In the genomic region with DNA sequence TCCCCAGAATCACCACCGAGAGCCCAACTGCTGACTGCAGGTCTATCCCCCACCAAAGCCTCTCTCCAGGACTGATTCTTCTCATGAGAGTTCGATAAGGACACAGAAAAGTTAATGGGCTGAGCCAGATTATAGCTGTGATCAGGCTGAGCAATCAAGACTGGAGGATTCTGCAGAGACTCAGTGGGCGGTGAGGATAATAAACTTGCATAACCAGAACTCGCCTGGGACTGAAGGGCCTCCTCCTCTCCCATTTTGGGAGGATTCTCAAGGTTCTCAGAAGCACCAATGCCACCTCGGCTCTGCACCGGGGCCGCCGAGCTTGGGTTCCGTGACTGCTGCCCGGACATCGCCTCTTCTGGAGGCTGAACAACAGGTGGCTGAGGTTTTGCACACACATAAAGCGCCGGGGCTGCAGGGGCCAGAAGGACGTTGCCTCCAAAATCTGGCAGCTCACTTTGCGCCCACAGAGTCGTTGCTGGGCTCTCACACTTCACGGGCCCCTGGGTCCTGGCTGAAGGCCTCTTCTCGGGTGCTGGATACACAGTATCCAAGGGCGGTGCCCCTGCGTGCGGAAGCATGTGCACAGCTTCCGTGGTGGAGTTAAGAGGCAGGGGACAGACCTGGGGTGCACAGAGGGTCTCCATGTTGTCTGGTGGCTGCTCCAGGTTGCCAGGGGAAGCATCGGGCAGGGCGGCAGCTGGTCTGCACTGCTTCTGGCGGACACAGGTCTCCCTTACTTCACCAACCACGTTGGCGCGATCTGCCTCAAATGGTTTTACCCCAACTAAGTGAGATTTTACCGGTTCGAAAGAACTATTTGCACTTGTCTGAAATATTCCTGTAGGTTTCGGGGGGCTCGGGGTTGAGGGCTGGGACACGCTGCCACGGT, we compare ENCODE assay signal across 15 cellular contexts. TPM values are rescaled to one million over a fixed set of nuclear protein-coding genes. Genes with fewer than 3 reads are reported as not detected.
DNase-seq lines count a peak whose midpoint lies in the region; ATAC-seq and TF ChIP-seq lines count a peak whose summit lies in the region.
"Had no signal": no experiment of that assay in that cellular context is flagged by ENCODE, and none has a peak within 500 bp of the region (broad histone marks: within the 10 kb centered on the region; RNA-seq: fewer than 3 reads in every experiment).

No MANE protein-coding gene starts in this region.

- H3K27ac Mint-ChIP-seq in T-helper 17 cell, result no peak overlapping the region

- no peak for ATAC-seq in right cardiac atrium
- ATAC-seq in Right ventricle myocardium superior (ENCODE audit: poor library complexity), result no peak
- ATAC-seq in T-helper 17 cell, result no peak
- ATAC-seq in HG03095 (IDR thresholded peaks at IDR 0.05; ENCODE audit: unreplicated experiment), result no peak

- H3K27ac ChIP-seq in right cardiac atrium (ENCODE audit: low read length) (no peak overlapping the region), transverse colon (no peak overlapping the region)
- H3K27ac ChIP-seq: BLaER1 had no signal

- TF ChIP-seq POLR2A in transverse colon (IDR thresholded peaks at IDR 0.05), result no peak

- in situ Hi-C loops in transverse colon (cut with MboI; ENCODE audit: low pct_ligation_motif_present in 1 of 4, low pct_unique_long_range_greater_than_20kb in 1 of 4, low sequenced_read_pairs in 3 of 4), result no loop called here

- TF ChIP-seq CTCF in transverse colon (IDR thresholded peaks at IDR 0.05), result no peak

- intact Hi-C loops in right cardiac atrium (cut with DNase I) (no loop called here), Right ventricle myocardium superior (cut with DNase I) (no loop called here), head of caudate nucleus (cut with DNase I) (no loop called here), transverse colon (cut with DNase I; ENCODE audit: low total_unique reads) (no loop called here)

- WGBS in right cardiac atrium, result 93% methylated on average over 34 of the region's 34 CpGs
- WGBS in transverse colon (ENCODE audit: low coverage in 1 of 2), 2 donors, result 94 to 100% methylated on average over 3 to 34 of the region's 34 CpGs

- H3K27me3 ChIP-seq in right cardiac atrium (ENCODE audit: control insufficient read depth, insufficient read depth), result no peaks in the 10 kb centered on the region
- H3K27me3 ChIP-seq in transverse colon, result no peaks in the 10 kb centered on the region
- H3K27me3 ChIP-seq: BLaER1 had no signal

- no peaks in the 10 kb centered on the region for H3K4me1 ChIP-seq in right cardiac atrium (ENCODE audit: control insufficient read depth, insufficient read depth, low read length)
- peaks cover 0 to 3% (median 0%) of the 10 kb centered on the region in 4 donors for H3K4me1 ChIP-seq in transverse colon

- peaks cover 10% of the 10 kb centered on the region for H3K4me1 Mint-ChIP-seq in T-helper 17 cell
- H3K4me1 Mint-ChIP-seq: CD14-positive monocyte, H9 had no signal

- H3K4me3 Mint-ChIP-seq in T-helper 17 cell, result peak overlapping the region; percentile 36
- H3K4me3 Mint-ChIP-seq: CD14-positive monocyte; CD4-positive, alpha-beta memory T cell; H9 had no signal

- no peaks in the 10 kb centered on the region for H3K36me3 Mint-ChIP-seq in T-helper 17 cell (ENCODE audit: low read depth)

- no peaks in the 10 kb centered on the region for H3K27me3 Mint-ChIP-seq in T-helper 17 cell
- H3K27me3 Mint-ChIP-seq: CD4-positive, alpha-beta memory T cell had no signal

- no peak overlapping the region for H3K4me3 ChIP-seq in right cardiac atrium (ENCODE audit: low read length)
- no peak overlapping the region for H3K4me3 ChIP-seq in transverse colon
- H3K4me3 ChIP-seq: BLaER1 had no signal

- no peaks in the 10 kb centered on the region for H3K9me3 ChIP-seq in right cardiac atrium (ENCODE audit: control insufficient read depth, low read length)
- H3K9me3 ChIP-seq in T-helper 17 cell (ENCODE audit: control insufficient read depth, low read length, poor library complexity, severe bottlenecking), result no peaks in the 10 kb centered on the region
- H3K9me3 ChIP-seq in transverse colon, result no peaks in the 10 kb centered on the region
- H3K9me3 ChIP-seq: BLaER1 had no signal

- peaks cover 0 to 48% (median 23%) of the 10 kb centered on the region in 4 donors for H3K36me3 ChIP-seq in transverse colon

- no peak for TF ChIP-seq EP300 in transverse colon (IDR thresholded peaks at IDR 0.05; ENCODE audit: low read depth)

- peak in 2 of 3 donors; percentile 31 to 33 for DNase-seq in right cardiac atrium
- no peak for DNase-seq in Right ventricle myocardium superior
- no peak for DNase-seq in T-helper 17 cell
- DNase-seq in head of caudate nucleus, result peak in 26 of 42 donors; percentile 19 to 84 (median 56)
- DNase-seq in central memory CD4-positive, alpha-beta T cell, result no peak
- DNase-seq in transverse colon, result no peak
- DNase-seq: 8988T; CD4-positive, alpha-beta memory T cell; DMS153; DMS79; GDM1; H9 had no signal

RNA-seq across cellular contexts. Expression of a gene that starts 7.6 kb away (rescaled TPM):
- total RNA-seq in right cardiac atrium, result 10 to 100 TPM; 24.2 to 35.3 (median 28.6) TPM
- polyA plus RNA-seq in right cardiac atrium, result 23.1 TPM
- total RNA-seq in Right ventricle myocardium superior, result 21.4 TPM
- 10 to 100 TPM; 71.7 to 74.7 TPM for total RNA-seq in T-helper 17 cell
- 10 to 100 TPM; 54.1 to 75.9 (median 65.8) TPM for total RNA-seq in transverse colon

RNA-seq across cellular contexts. Expression of a gene that starts 35.6 kb away (rescaled TPM):
- total RNA-seq in right cardiac atrium, result 10 to 100 TPM in 1 of 4 donors, 1 to 10 TPM in 3; 8.8 to 12.3 (median 9.2) TPM
- polyA plus RNA-seq in right cardiac atrium, result 7.7 TPM
- total RNA-seq in Right ventricle myocardium superior, result 10.5 TPM
- 10 to 100 TPM; 26.0 to 32.7 TPM for total RNA-seq in T-helper 17 cell
- total RNA-seq in transverse colon, result 10 to 100 TPM; 12.5 to 57.5 (median 18.3) TPM

Comparison
In these comparisons a context has a peak if more than half of its experiments do, and no peak if none do; other contexts are left out.
1. DNase-seq: peak in right cardiac atrium (2 of 3) and head of caudate nucleus (26 of 42); none in Right ventricle myocardium superior (single experiment), T-helper 17 cell (0 of 3), central memory CD4-positive, alpha-beta T cell (single experiment) and transverse colon (single experiment).